Comparison of ENCODE assay signal across 24 cellular contexts in the genomic region with DNA sequence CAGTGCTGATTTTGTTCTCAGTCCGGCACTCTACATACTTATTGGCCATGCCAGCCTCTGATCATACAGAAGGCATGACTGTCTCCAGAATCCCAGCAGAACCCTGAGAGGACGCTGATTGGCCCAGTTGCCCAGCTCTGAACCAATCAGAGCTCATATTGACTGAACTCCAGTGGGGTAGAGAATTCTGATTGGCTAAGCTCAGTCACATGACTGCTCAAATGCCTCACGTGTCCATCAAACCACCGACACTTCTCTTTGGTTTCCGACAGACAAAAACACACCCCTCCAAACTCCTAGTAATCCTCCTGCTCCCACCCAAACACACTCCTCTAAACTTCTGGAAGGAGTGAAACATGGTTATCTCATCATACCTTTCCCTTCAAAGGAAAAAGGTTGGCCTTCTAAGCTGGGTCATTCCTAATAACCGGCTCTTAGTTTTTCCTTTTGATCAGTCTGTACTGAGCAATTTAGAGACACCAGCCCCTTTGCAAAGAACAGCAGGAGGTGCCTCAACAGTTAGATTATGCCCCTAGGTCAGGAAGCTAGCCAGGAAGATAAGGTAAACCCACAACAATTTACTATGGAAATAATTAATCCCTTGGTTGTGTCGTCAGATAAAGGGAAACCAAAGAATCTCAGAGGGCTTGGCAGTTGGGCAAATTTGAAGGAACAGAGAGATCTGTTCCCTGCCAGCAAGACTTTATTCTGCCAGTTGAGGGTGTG.
DNase-seq lines count a peak whose midpoint lies in the region; ATAC-seq and TF ChIP-seq lines count a peak whose summit lies in the region.
"Had no signal": no experiment of that assay in that cellular context is flagged by ENCODE, and none has a peak within 500 bp of the region (broad histone marks: within the 10 kb centered on the region; RNA-seq: fewer than 3 reads in every experiment).

No MANE protein-coding gene starts in this region.

- intact Hi-C loops in testis (cut with DNase I; ENCODE audit: low total_unique reads) (no loop called here), sigmoid colon (cut with DNase I) (no loop called here)

- WGBS in testis, 2 donors = 43 to 46% methylated on average over 7 of the region's 7 CpGs
- whole genome bisulfite sequencing in sigmoid colon, 2 donors = 77 to 83% methylated on average over 7 of the region's 7 CpGs

- H3K9me3 ChIP-seq in testis (no peaks in the 10 kb centered on the region), sigmoid colon (no peaks in the 10 kb centered on the region)
- H3K9me3 ChIP-seq: thyroid gland had no signal

- H3K4me3 ChIP-seq in testis (peak overlapping the region in 1 of 2 donors; percentile 3), sigmoid colon (no peak overlapping the region)
- H3K4me3 ChIP-seq: thyroid gland had no signal

- no peak for ATAC-seq in HG02885 (IDR thresholded peaks at IDR 0.05; ENCODE audit: poor library complexity, unreplicated experiment)
- ATAC-seq: activated T-helper 17 cell treated with anti-CD3 and anti-CD28 coated beads, Interleukin-2, amount 50 U/mL, for 72 hours; right cardiac atrium had no signal

- TF ChIP-seq EP300 in sigmoid colon (IDR thresholded peaks at IDR 0.05) = no peak

- H3K27ac ChIP-seq in testis (no peak overlapping the region), sigmoid colon (no peak overlapping the region)
- H3K27ac ChIP-seq: 22Rv1, KMS-11, thyroid gland had no signal

- TF ChIP-seq CTCF in testis (IDR thresholded peaks at IDR 0.05) (no peak), sigmoid colon (IDR thresholded peaks at IDR 0.05) (no peak)

- H3K27me3 ChIP-seq in testis (no peaks in the 10 kb centered on the region), sigmoid colon (no peaks in the 10 kb centered on the region)
- H3K27me3 ChIP-seq: thyroid gland had no signal

- TF ChIP-seq POLR2A in testis (IDR thresholded peaks at IDR 0.05) (no peak), sigmoid colon (IDR thresholded peaks at IDR 0.05) (no peak)

- H3K4me1 ChIP-seq in testis = no peaks in the 10 kb centered on the region
- H3K4me1 ChIP-seq in sigmoid colon = no peaks in the 10 kb centered on the region
- H3K4me1 ChIP-seq: thyroid gland had no signal

- H3K36me3 ChIP-seq in testis (ENCODE audit: low read depth, missing control alignments) (no peaks in the 10 kb centered on the region), sigmoid colon (no peaks in the 10 kb centered on the region)
- H3K36me3 ChIP-seq: thyroid gland had no signal

- DNase-seq in NCI-H2227 (lab: John Stamatoyannopoulos, UW; ENCODE audit: unreplicated experiment) = peak; percentile 32
- DNase-seq in NCI-H2227 treated with DMSO at 0.1 percent for 48 hours (lab: John Stamatoyannopoulos, UW) = no peak
- peak; percentile 10 for DNase-seq in NCI-H146 (lab: John Stamatoyannopoulos, UW)
- peak; percentile 63 for DNase-seq in amniotic epithelial cell (ENCODE audit: low read depth)
- peak; percentile 73 for DNase-seq in testis
- no peak for DNase-seq in sigmoid colon
- no peak for DNase-seq in NCI-H524 (lab: John Stamatoyannopoulos, UW)
- DNase-seq: activated CD4-positive, alpha-beta T cell treated with anti-CD3 and anti-CD28 coated beads, Interleukin-2, amount 50 U/mL, for 4 hours; activated CD4-positive, CD25-positive, alpha-beta regulatory T cell; activated CD8-positive, alpha-beta memory T cell treated with anti-CD3 and anti-CD28 coated beads, Interleukin-2, amount 50 U/mL, for 4 hours; aorta; caudate nucleus; CD4-positive, CD25-positive, alpha-beta regulatory T cell; EL; kidney glomerular epithelial cell; MV-4-11; NCI-H1930; right cardiac atrium; stimulated activated CD4-positive, alpha-beta T cell treated with anti-CD3 and anti-CD28 coated beads, Interleukin-15, amount 100 ng/mL, for 24 hours; thyroid gland had no signal

Comparison
In these comparisons a context has a peak if more than half of its experiments do, and no peak if none do; other contexts are left out.
1. DNase-seq: peak in NCI-H2227 (single experiment), NCI-H146 (single experiment), amniotic epithelial cell (single experiment) and testis (single experiment); none in NCI-H2227 treated with DMSO at 0.1 percent for 48 hours (single experiment), sigmoid colon (single experiment) and NCI-H524 (0 of 2).